ENCODE assay signal across 22 cellular contexts in the genomic region with DNA sequence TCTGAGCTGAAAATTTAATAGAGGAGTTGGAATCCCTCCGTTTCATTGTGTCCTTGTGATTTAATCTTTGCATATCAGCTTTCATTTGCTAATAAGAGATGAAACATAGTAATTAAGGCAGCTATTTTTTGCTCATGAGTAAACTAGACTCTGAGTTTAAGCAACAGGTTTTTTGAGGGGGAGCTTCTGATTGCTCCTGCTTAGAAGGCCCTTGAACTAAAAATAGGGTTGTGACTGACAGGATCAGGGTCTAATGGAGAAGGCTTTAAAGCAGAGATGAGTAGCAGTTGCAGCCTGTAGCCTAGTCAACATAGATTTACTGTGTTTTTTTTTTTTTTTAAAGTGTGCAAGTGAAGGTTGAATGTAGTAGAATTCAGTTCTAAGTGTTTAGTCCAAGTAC.
"Had no signal": no experiment of that assay in that cellular context is flagged by ENCODE, and none has a peak within 500 bp of the region (broad histone marks: within the 10 kb centered on the region; RNA-seq: fewer than 3 reads in every experiment).

No MANE protein-coding gene starts in this region.

- ATAC-seq: activated naive CD8-positive, alpha-beta T cell treated with anti-CD3 and anti-CD28 coated beads, Interleukin-2, amount 50 U/mL, for 24 hours; left lung; mucosa of descending colon; naive thymus-derived CD8-positive, alpha-beta T cell had no signal

- H3K4me3 ChIP-seq: left lung, mucosa of descending colon, skin epidermis, tibial nerve had no signal

- H3K36me3 ChIP-seq: brain microvascular endothelial cell had no signal

- DNase-seq: activated CD4-positive, alpha-beta T cell treated with anti-CD3 and anti-CD28 coated beads, Interleukin-2, amount 50 U/mL, for 1 hour; activated CD4-positive, CD25-positive, alpha-beta regulatory T cell treated with anti-CD3 and anti-CD28 coated beads, Interleukin-2, amount 50 U/mL, for 72 hours; activated CD8-positive, alpha-beta memory T cell treated with anti-CD3 and anti-CD28 coated beads for 24 hours; activated CD8-positive, alpha-beta memory T cell treated with anti-CD3 and anti-CD28 coated beads, Interleukin-2, amount 50 U/mL, for 48 hours; activated effector memory CD4-positive, alpha-beta T cell treated with Interleukin-2 at 50 U/mL for 16 hours; activated naive CD4-positive, alpha-beta T cell treated with anti-CD3 and anti-CD28 coated beads, Interleukin-2, amount 10 ng/mL, durations not matched to agents 7 days and 5 days; activated naive CD8-positive, alpha-beta T cell treated with anti-CD3 and anti-CD28 coated beads, Interleukin-2, amount 50 U/mL, for 24 hours; activated T-cell treated with anti-CD3 and anti-CD28 coated beads, Interleukin-2, amount 50 U/mL, for 48 hours; anterior cingulate cortex; brain microvascular endothelial cell; cortex of kidney; erythroblast; foreskin melanocyte; kidney; left lung; mucosa of descending colon; naive thymus-derived CD8-positive, alpha-beta T cell; T-helper 2 cell had no signal

- H3K9me3 ChIP-seq: left lung, mucosa of descending colon, neutrophil, tibial nerve had no signal

- H3K27me3 ChIP-seq: brain microvascular endothelial cell, left lung, neutrophil, tibial nerve had no signal

- H3K4me1 ChIP-seq: left lung, tibial nerve had no signal

- H3K27ac ChIP-seq: brain microvascular endothelial cell, left lung, neutrophil, skin epidermis, tibial nerve, VCaP had no signal
